In the genomic region with DNA sequence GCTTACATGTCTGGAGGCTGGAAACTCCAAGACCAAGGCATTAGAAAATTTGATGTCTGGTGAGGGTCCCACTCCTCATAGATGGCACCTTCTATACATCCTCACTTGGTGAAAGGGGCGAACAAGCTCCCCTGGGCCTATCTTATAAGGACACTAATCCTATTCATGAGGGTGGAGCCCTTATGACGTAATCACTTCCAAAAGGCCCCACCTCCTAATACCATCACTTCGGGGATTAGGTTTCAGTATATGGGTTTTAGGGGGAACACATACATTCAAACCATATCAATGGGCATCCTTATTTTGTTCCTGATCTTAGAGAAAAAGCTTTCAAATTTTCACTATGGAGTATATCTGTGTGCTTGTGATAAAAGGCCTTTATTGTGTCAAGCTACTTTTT, we compare ENCODE assay signal across 6 cellular contexts.
"Had no signal": no experiment of that assay in that cellular context is flagged by ENCODE, and none has a peak within 500 bp of the region (broad histone marks: within the 10 kb centered on the region; RNA-seq: fewer than 3 reads in every experiment).

No MANE protein-coding gene starts in this region.

- H3K36me3 ChIP-seq: HAP-1 had no signal

- H3K4me1 Mint-ChIP-seq: IgD-negative memory B cell had no signal

- H3K4me2 ChIP-seq: GM23338 had no signal

- H3K27me3 Mint-ChIP-seq: IgD-negative memory B cell had no signal

- H3K9me3 Mint-ChIP-seq: GM23338 had no signal

- H3K36me3 Mint-ChIP-seq: IgD-negative memory B cell had no signal

- H3K4me1 ChIP-seq: HAP-1 had no signal

- H2AFZ ChIP-seq: GM23338 had no signal

- H3K27ac Mint-ChIP-seq: GM23338, IgD-negative memory B cell had no signal

- H3K4me3 ChIP-seq: GM23338, HAP-1 had no signal

- H3K9me3 ChIP-seq: HAP-1 had no signal

- FAIRE-seq: HTR-8/SVneo had no signal

- H3K4me3 Mint-ChIP-seq: GM23338 had no signal

- DNase-seq: H7, KG1 had no signal
